Comparison of ENCODE assay signal across 32 cellular contexts in genomic region chr5:172373680-172374079, GRCh38.
"Had no signal": no experiment of that assay in that cellular context is flagged by ENCODE, and none has a peak within 500 bp of the region (broad histone marks: within the 10 kb centered on the region; RNA-seq: fewer than 3 reads in every experiment).

No MANE protein-coding gene starts in this region.

- H3K4me3 ChIP-seq: ascending aorta, esophagus squamous epithelium, gastroesophageal sphincter had no signal

- ATAC-seq: activated CD4-positive, CD25-positive, alpha-beta regulatory T cell treated with anti-CD3 and anti-CD28 coated beads, Interleukin-2, amount 50 U/mL, for 24 hours; activated CD8-positive, alpha-beta T cell treated with anti-CD3 and anti-CD28 coated beads for 36 hours; activated T-cell treated with anti-CD3 and anti-CD28 coated beads, Interleukin-2, amount 50 U/mL, for 4 hours; activated T-helper 17 cell treated with anti-CD3 and anti-CD28 coated beads, Interleukin-2, amount 50 U/mL, for 72 hours; effector memory CD8-positive, alpha-beta T cell; gastroesophageal sphincter; T-helper 17 cell had no signal

- H3K4me3 Mint-ChIP-seq: activated B cell treated with CpG ODN at 0.5 μM for 24 hours; activated CD8-positive, alpha-beta T cell treated with anti-CD3 and anti-CD28 coated beads for 36 hours; activated naive CD8-positive, alpha-beta T cell; activated T-cell treated with anti-CD3 and anti-CD28 coated beads, Interleukin-2, amount 50 U/mL, for 4 hours; activated T-helper 17 cell treated with anti-CD3 and anti-CD28 coated beads, Interleukin-2, amount 50 U/mL, for 72 hours; brain; effector memory CD8-positive, alpha-beta T cell; T-helper 17 cell; T-helper 2 cell treated with Interferon-gamma antibody and Interleukin-4, amounts not matched to agents 5 μg/mL and 100 μg/mL, for 36 hours had no signal

- H3K27me3 ChIP-seq: ascending aorta, esophagus squamous epithelium, gastroesophageal sphincter had no signal

- H3K27me3 Mint-ChIP-seq: brain had no signal

- H3K4me1 Mint-ChIP-seq: activated B cell treated with CpG ODN at 0.5 μM for 24 hours; activated T-helper 17 cell treated with anti-CD3 and anti-CD28 coated beads, Interleukin-2, amount 50 U/mL, for 72 hours; brain; T-helper 17 cell had no signal

- H3K36me3 ChIP-seq: WERI-Rb-1 had no signal

- H3K27ac Mint-ChIP-seq: activated B cell treated with CpG ODN at 0.5 μM for 24 hours; activated CD8-positive, alpha-beta T cell treated with anti-CD3 and anti-CD28 coated beads for 36 hours; activated naive CD8-positive, alpha-beta T cell; activated T-helper 17 cell treated with anti-CD3 and anti-CD28 coated beads, Interleukin-2, amount 50 U/mL, for 72 hours; effector memory CD8-positive, alpha-beta T cell; T-helper 17 cell; T-helper 2 cell treated with Interferon-gamma antibody and Interleukin-4, amounts not matched to agents 5 μg/mL and 100 μg/mL, for 36 hours had no signal

- FAIRE-seq: colon had no signal

- DNase-seq: activated B cell treated with CpG ODN at 0.5 μM for 24 hours; activated CD4-positive, alpha-beta T cell treated with anti-CD3 and anti-CD28 coated beads for 48 hours; activated CD4-positive, alpha-beta T cell treated with anti-CD3 and anti-CD28 coated beads, Interleukin-2, amount 50 U/mL, for 1 hour; activated CD4-positive, alpha-beta T cell treated with anti-CD3 and anti-CD28 coated beads, Interleukin-2, amount 50 U/mL, for 48 hours; activated CD8-positive, alpha-beta memory T cell treated with anti-CD3 and anti-CD28 coated beads for 24 hours; activated CD8-positive, alpha-beta T cell treated with anti-CD3 and anti-CD28 coated beads for 36 hours; activated effector memory CD4-positive, alpha-beta T cell treated with Interleukin-2 at 50 U/mL for 16 hours; activated gamma-delta T cell treated with Interleukin-2 at 50 U/mL for 16 hours; activated naive CD4-positive, alpha-beta T cell treated with anti-CD3 and anti-CD28 coated beads, Interleukin-2, amount 50 U/mL, for 16 hours; activated naive CD4-positive, alpha-beta T cell treated with Interleukin-2 at 50 U/mL for 16 hours; activated T-cell treated with anti-CD3 and anti-CD28 coated beads, Interleukin-2, amount 50 U/mL, for 4 hours; amniotic stem cell; caudate nucleus; cortex of kidney; dermis blood vessel endothelial cell; effector CD4-positive, alpha-beta T cell; effector memory CD8-positive, alpha-beta T cell; esophagus squamous epithelium; foreskin melanocyte; T-helper 1 cell; T-helper 17 cell; T1000; WERI-Rb-1 had no signal

- H3K27ac ChIP-seq: ascending aorta, epithelial cell of prostate, esophagus squamous epithelium, gastroesophageal sphincter, WERI-Rb-1 had no signal

- H3K4me1 ChIP-seq: ascending aorta, esophagus squamous epithelium, gastroesophageal sphincter had no signal
